ENCODE assay signal across 10 cellular contexts in the genomic region with DNA sequence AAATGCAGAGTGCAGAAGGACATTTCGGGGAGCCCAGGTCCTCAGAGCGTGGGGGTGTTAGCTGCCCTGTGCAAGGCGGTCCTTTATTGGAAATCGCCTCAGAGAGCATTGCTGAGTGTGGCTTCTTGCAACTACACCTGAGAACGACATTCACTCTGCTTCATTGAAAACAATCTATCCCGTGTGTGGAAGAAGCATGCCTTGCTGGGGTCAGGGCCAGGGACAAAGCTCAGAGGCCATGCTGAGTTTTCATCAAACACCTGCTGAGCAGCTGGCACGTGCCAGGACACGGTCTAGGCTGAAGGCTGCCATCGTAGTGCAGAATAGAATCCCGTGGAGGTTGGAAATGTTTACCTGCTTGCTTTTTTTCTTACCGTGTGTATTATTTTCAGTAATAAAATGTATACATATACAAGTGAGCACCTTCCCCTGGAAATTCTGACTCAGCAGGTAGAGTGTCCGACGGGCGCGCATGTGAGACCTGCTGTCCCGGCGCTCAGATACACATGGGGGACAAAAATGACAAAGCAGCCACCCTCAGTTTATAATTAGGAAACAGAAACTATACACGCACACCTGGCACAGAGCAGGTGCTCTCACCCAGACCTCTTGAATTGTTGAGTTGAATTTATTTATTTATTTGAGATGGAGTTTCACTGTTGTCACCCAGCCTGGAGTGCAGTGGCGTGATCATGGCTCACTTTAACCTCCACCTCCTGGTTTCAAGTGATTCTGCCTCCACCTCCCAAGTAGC.
A peak's percentile ranks its signal among the peaks of the same experiment; 100 is the strongest.
DNase-seq lines count a peak whose midpoint lies in the region; ATAC-seq and TF ChIP-seq lines count a peak whose summit lies in the region.
"Had no signal": no experiment of that assay in that cellular context is flagged by ENCODE, and none has a peak within 500 bp of the region (broad histone marks: within the 10 kb centered on the region; RNA-seq: fewer than 3 reads in every experiment).

No MANE protein-coding gene starts in this region.

- peak; percentile 31 for ATAC-seq in HG02885 (IDR thresholded peaks at IDR 0.05; ENCODE audit: poor library complexity, unreplicated experiment)
- ATAC-seq in stimulated activated memory B cell treated with anti-CD40 and anti-IgM and Interleukin-4, amounts not matched to agents 10 μg/mL and 1 μg/mL and 100 μg/mL, for 72 hours: peak; percentile 52

- DNase-seq in activated CD4-positive, alpha-beta T cell treated with anti-CD3 and anti-CD28 coated beads, Interleukin-2, amount 10 ng/mL, durations not matched to agents 7 days and 5 days: no peak
- no peak for DNase-seq in activated CD4-positive, alpha-beta T cell treated with anti-CD3 and anti-CD28 coated beads, Interleukin-2, amount 50 U/mL, for 48 hours
- DNase-seq in NCI-H2029 treated with DMSO at 0.1 percent for 48 hours (lab: John Stamatoyannopoulos, UW) (peak; percentile 82), sigmoid colon (no peak), prostate gland (ENCODE audit: low spot score) (no peak), NCI-H524 (lab: John Stamatoyannopoulos, UW) (no peak)

- WGBS in sigmoid colon, 2 donors: 80 to 91% methylated on average over 19 of the region's 19 CpGs
- 80% methylated on average over 19 of the region's 19 CpGs for WGBS in prostate gland

- no peak for TF ChIP-seq EP300 in sigmoid colon (IDR thresholded peaks at IDR 0.05)

- H3K36me3 ChIP-seq in sigmoid colon: no peaks in the 10 kb centered on the region
- no peaks in the 10 kb centered on the region for H3K36me3 ChIP-seq in prostate gland
- H3K36me3 ChIP-seq: SJSA1, thoracic aorta had no signal

- H3K9me3 Mint-ChIP-seq in activated CD4-positive, alpha-beta T cell treated with anti-CD3 and anti-CD28 coated beads, Interleukin-2, amount 10 ng/mL, durations not matched to agents 7 days and 5 days: no peaks in the 10 kb centered on the region
- H3K9me3 Mint-ChIP-seq in stimulated activated memory B cell treated with anti-CD40 and anti-IgM and Interleukin-4, amounts not matched to agents 10 μg/mL and 1 μg/mL and 100 μg/mL, for 72 hours: no peaks in the 10 kb centered on the region

- TF ChIP-seq CTCF in sigmoid colon (IDR thresholded peaks at IDR 0.05): no peak
- TF ChIP-seq CTCF in prostate gland (IDR thresholded peaks at IDR 0.05): no peak

- no peaks in the 10 kb centered on the region for H3K4me1 ChIP-seq in sigmoid colon
- H3K4me1 ChIP-seq in prostate gland (replicated peaks): no peaks in the 10 kb centered on the region
- H3K4me1 ChIP-seq: SJSA1 had no signal

- H3K9me3 ChIP-seq in sigmoid colon (no peaks in the 10 kb centered on the region), prostate gland (no peaks in the 10 kb centered on the region)
- H3K9me3 ChIP-seq: SJSA1, thoracic aorta had no signal

- POLR2A ChIA-PET in activated CD4-positive, alpha-beta T cell treated with anti-CD3 and anti-CD28 coated beads, Interleukin-2, amount 10 ng/mL, durations not matched to agents 7 days and 5 days (lab: Charles Lee): no interaction called here

- peaks cover 17% of the 10 kb centered on the region for H3K36me3 Mint-ChIP-seq in activated CD4-positive, alpha-beta T cell treated with anti-CD3 and anti-CD28 coated beads, Interleukin-2, amount 10 ng/mL, durations not matched to agents 7 days and 5 days (ENCODE audit: low read depth)
- H3K36me3 Mint-ChIP-seq in stimulated activated memory B cell treated with anti-CD40 and anti-IgM and Interleukin-4, amounts not matched to agents 10 μg/mL and 1 μg/mL and 100 μg/mL, for 72 hours: peaks cover 7% of the 10 kb centered on the region

- H3K27ac Mint-ChIP-seq in activated CD4-positive, alpha-beta T cell treated with anti-CD3 and anti-CD28 coated beads, Interleukin-2, amount 10 ng/mL, durations not matched to agents 7 days and 5 days: peak overlapping the region; percentile 87
- peak overlapping the region; percentile 89 for H3K27ac Mint-ChIP-seq in stimulated activated memory B cell treated with anti-CD40 and anti-IgM and Interleukin-4, amounts not matched to agents 10 μg/mL and 1 μg/mL and 100 μg/mL, for 72 hours

- H3K27me3 ChIP-seq in sigmoid colon (no peaks in the 10 kb centered on the region), prostate gland (replicated peaks; ENCODE audit: insufficient read depth) (no peaks in the 10 kb centered on the region)
- H3K27me3 ChIP-seq: SJSA1 had no signal

- H3K4me3 Mint-ChIP-seq in activated CD4-positive, alpha-beta T cell treated with anti-CD3 and anti-CD28 coated beads, Interleukin-2, amount 10 ng/mL, durations not matched to agents 7 days and 5 days: peak overlapping the region; percentile 19
- peak overlapping the region; percentile 58 for H3K4me3 Mint-ChIP-seq in stimulated activated memory B cell treated with anti-CD40 and anti-IgM and Interleukin-4, amounts not matched to agents 10 μg/mL and 1 μg/mL and 100 μg/mL, for 72 hours

- intact Hi-C loops in sigmoid colon (cut with DNase I) (no loop called here), prostate gland (cut with DNase I) (no loop called here)

- H3K4me1 Mint-ChIP-seq in activated CD4-positive, alpha-beta T cell treated with anti-CD3 and anti-CD28 coated beads, Interleukin-2, amount 10 ng/mL, durations not matched to agents 7 days and 5 days: peaks cover 66% of the 10 kb centered on the region
- H3K4me1 Mint-ChIP-seq in stimulated activated memory B cell treated with anti-CD40 and anti-IgM and Interleukin-4, amounts not matched to agents 10 μg/mL and 1 μg/mL and 100 μg/mL, for 72 hours: peaks cover 97% of the 10 kb centered on the region

- H3K27ac ChIP-seq in sigmoid colon (no peak overlapping the region), prostate gland (no peak overlapping the region)
- H3K27ac ChIP-seq: SJSA1, thoracic aorta had no signal

- H3K4me3 ChIP-seq in sigmoid colon (no peak overlapping the region), prostate gland (no peak overlapping the region)
- H3K4me3 ChIP-seq: SJSA1, thoracic aorta had no signal

- CTCF ChIA-PET in activated CD4-positive, alpha-beta T cell treated with anti-CD3 and anti-CD28 coated beads, Interleukin-2, amount 10 ng/mL, durations not matched to agents 7 days and 5 days (lab: Charles Lee): interaction anchor here (1.1 to 2.5 kb wide), 2 partner anchors 9 to 157 kb away, joined by 3 to 10 read pairs; no protein-coding TSS in a partner anchor

- H3K27me3 Mint-ChIP-seq in activated CD4-positive, alpha-beta T cell treated with anti-CD3 and anti-CD28 coated beads, Interleukin-2, amount 10 ng/mL, durations not matched to agents 7 days and 5 days: no peaks in the 10 kb centered on the region
- no peaks in the 10 kb centered on the region for H3K27me3 Mint-ChIP-seq in stimulated activated memory B cell treated with anti-CD40 and anti-IgM and Interleukin-4, amounts not matched to agents 10 μg/mL and 1 μg/mL and 100 μg/mL, for 72 hours

- TF ChIP-seq POLR2A in sigmoid colon (IDR thresholded peaks at IDR 0.05): no peak
- TF ChIP-seq POLR2A in prostate gland (IDR thresholded peaks at IDR 0.05): no peak
